ENCODE assay signal across 21 cellular contexts in the genomic region with DNA sequence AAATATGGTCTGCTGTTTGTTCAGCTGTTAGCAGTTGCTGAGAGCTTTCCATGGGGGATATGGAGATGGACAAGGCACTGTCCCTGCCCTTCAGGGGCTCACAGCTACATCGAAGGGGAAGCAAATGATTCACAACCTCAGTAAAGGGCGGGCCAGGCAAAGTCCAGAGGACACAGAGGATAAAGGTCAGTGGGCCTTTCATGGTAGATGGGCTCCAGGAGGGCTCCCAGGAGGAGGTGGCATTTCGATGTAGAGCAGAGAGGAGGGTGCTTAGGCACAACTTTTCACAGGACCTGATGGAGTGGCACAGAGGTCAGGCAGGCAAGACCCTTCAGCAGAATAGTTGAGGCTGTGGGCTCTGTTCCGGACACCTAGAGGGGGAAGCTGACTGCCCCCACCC. TPM values are rescaled to one million over a fixed set of nuclear protein-coding genes. Genes with fewer than 3 reads are reported as not detected.
DNase-seq lines count a peak whose midpoint lies in the region; ATAC-seq, FAIRE-seq and TF ChIP-seq lines count a peak whose summit lies in the region.
"Had no signal": no experiment of that assay in that cellular context is flagged by ENCODE, and none has a peak within 500 bp of the region (broad histone marks: within the 10 kb centered on the region; RNA-seq: fewer than 3 reads in every experiment).

No MANE protein-coding gene starts in this region.

- H3K9me3 ChIP-seq in A549 (no peaks in the 10 kb centered on the region), H9 (ENCODE audit: control insufficient read depth, low read depth, low read length) (no peaks in the 10 kb centered on the region), H1 (ENCODE audit: insufficient read depth in 2 of 2, low read depth in 1 of 2, low read length in 1 of 2) (no peaks in the 10 kb centered on the region), osteoblast (ENCODE audit: low read depth, low read length) (no peaks in the 10 kb centered on the region), MM.1S (replicated peaks; ENCODE audit: insufficient read depth, low read length) (no peaks in the 10 kb centered on the region)
- H3K9me3 ChIP-seq: Caco-2 had no signal

- no peaks in the 10 kb centered on the region for H3K36me3 ChIP-seq in H1 (ENCODE audit: control insufficient read depth in 2 of 4, insufficient read depth in 4 of 4, low read length in 3 of 4)
- no peaks in the 10 kb centered on the region for H3K36me3 ChIP-seq in osteoblast (ENCODE audit: insufficient read depth, low read length)
- H3K36me3 ChIP-seq in MM.1S (replicated peaks; ENCODE audit: insufficient read depth, low read length), result no peaks in the 10 kb centered on the region

- H3K56ac ChIP-seq in H9 (ENCODE audit: insufficient read length, low read depth, low read length) (no peak overlapping the region), H1 (replicated peaks; ENCODE audit: insufficient read length, low read depth, low read length) (no peak overlapping the region)

- H4K20me1 ChIP-seq in H9 (ENCODE audit: control insufficient read depth, insufficient read depth, insufficient read length), result no peaks in the 10 kb centered on the region
- H4K20me1 ChIP-seq in H1 (replicated peaks in 1 of 2; ENCODE audit: control insufficient read depth in 1 of 2, insufficient read depth in 2 of 2, low read length in 2 of 2), result no peaks in the 10 kb centered on the region
- H4K20me1 ChIP-seq in osteoblast (ENCODE audit: insufficient read depth, low read length), result no peaks in the 10 kb centered on the region
- no peaks in the 10 kb centered on the region for H4K20me1 ChIP-seq in MM.1S (ENCODE audit: insufficient read depth, low read length)

- H2AK5ac ChIP-seq in H9 (ENCODE audit: insufficient read length, low read length) (no peak overlapping the region), H1 (ENCODE audit: low read depth, low read length) (no peak overlapping the region)

- ATAC-seq in A549 (no peak), HG03521 (IDR thresholded peaks at IDR 0.05; ENCODE audit: unreplicated experiment) (no peak)
- ATAC-seq: HCT116 had no signal

- H3K9ac ChIP-seq in H9 (ENCODE audit: extremely low read depth, insufficient read length, low read length), result no peak overlapping the region
- no peak overlapping the region for H3K9ac ChIP-seq in H1 (replicated peaks in 1 of 4; ENCODE audit: extremely low read depth in 1 of 4, low read depth in 3 of 4, low read length in 3 of 4)
- H3K9ac ChIP-seq in MM.1S (ENCODE audit: low read length), result no peak overlapping the region
- H3K9ac ChIP-seq: GM23248 had no signal

- H3K14ac ChIP-seq in H9 (ENCODE audit: insufficient read depth, low read length) (no peak overlapping the region), H1 (ENCODE audit: insufficient read length) (no peak overlapping the region)

- no peak for TF ChIP-seq POLR2A in A549 (IDR thresholded peaks at IDR 0.05; ENCODE audit: low read length)
- no peak for TF ChIP-seq POLR2A in H1 (IDR thresholded peaks at IDR 0.05; ENCODE audit: control extremely low read depth in 1 of 2, low read depth in 2 of 2, low read length in 2 of 2)

- H3K4me3 Mint-ChIP-seq in H9, result no peak overlapping the region; a peak in 1 of 5 replicates
- H3K4me3 Mint-ChIP-seq: CD4-positive, alpha-beta T cell; HFFc6 had no signal

- no peak overlapping the region for H3K23ac ChIP-seq in H9 (ENCODE audit: insufficient read length, low read depth, low read length)
- no peak overlapping the region for H3K23ac ChIP-seq in H1 (ENCODE audit: insufficient read length)

- H3K4me3 ChIP-seq in A549 (no peak overlapping the region), H1 (ENCODE audit: extremely low read depth in 1 of 4, insufficient read depth in 2 of 4, low read depth in 3 of 4, low read length in 4 of 4) (no peak overlapping the region), osteoblast (ENCODE audit: insufficient read depth, low read length) (no peak overlapping the region), MM.1S (ENCODE audit: low read length) (no peak overlapping the region)
- H3K4me3 ChIP-seq: GM23248 had no signal

- H2BK20ac ChIP-seq in H9 (ENCODE audit: low read depth, low read length, poor library complexity, severe bottlenecking) (no peak overlapping the region), H1 (ENCODE audit: low read length) (no peak overlapping the region)

- no peaks in the 10 kb centered on the region for H3K9me2 ChIP-seq in MM.1S (replicated peaks; ENCODE audit: insufficient read depth, low read length)

- H3K27me3 Mint-ChIP-seq in H9 (ENCODE audit: low read depth), result peaks cover 1% of the 10 kb centered on the region

- H4K5ac ChIP-seq in H9 (ENCODE audit: insufficient read length, low read depth, low read length) (no peak overlapping the region), H1 (ENCODE audit: insufficient read length, low read depth, low read length) (no peak overlapping the region)

- FAIRE-seq in A549 (lab: Jason Lieb, UNC) (no peak), H1 (lab: Jason Lieb, UNC) (no peak), urothelium cell line (lab: Jason Lieb, UNC) (no peak)
- FAIRE-seq: A204.1, D721Med, G401.6, GM12892, GM18507, H54 had no signal

- H3K4ac ChIP-seq in H9 (ENCODE audit: low read depth, low read length) (no peak overlapping the region), H1 (replicated peaks; ENCODE audit: insufficient read length, low read depth, low read length) (no peak overlapping the region)

- H3K27me3 ChIP-seq in H9 (ENCODE audit: insufficient read depth, low read length), result no peaks in the 10 kb centered on the region
- H3K27me3 ChIP-seq in H1 (replicated peaks in 1 of 4; ENCODE audit: control insufficient read depth in 3 of 4, extremely low read depth in 1 of 4, insufficient read depth in 3 of 4, low read length in 3 of 4), result peaks cover 0 to 3% (median 1%) of the 10 kb centered on the region in 4 experiments; a peak in 4 of 7 replicates
- H3K27me3 ChIP-seq in osteoblast (ENCODE audit: insufficient read depth, low read length), result peaks cover 16% of the 10 kb centered on the region
- H3K27me3 ChIP-seq in MM.1S (replicated peaks; ENCODE audit: insufficient read depth, low read length), result peaks cover 89% of the 10 kb centered on the region

- H3K4me1 ChIP-seq in A549, result no peaks in the 10 kb centered on the region
- peaks cover 3% of the 10 kb centered on the region; the same call in 1 of the 2 replicates for H3K4me1 ChIP-seq in H9 (ENCODE audit: insufficient read depth, low read length)
- peaks cover 2 to 15% (median 10%) of the 10 kb centered on the region in 4 experiments for H3K4me1 ChIP-seq in H1 (replicated peaks in 1 of 4; ENCODE audit: control insufficient read depth in 3 of 4, insufficient read depth in 4 of 4, low read length in 3 of 4)
- no peaks in the 10 kb centered on the region for H3K4me1 ChIP-seq in osteoblast (ENCODE audit: insufficient read depth, low read length)
- no peaks in the 10 kb centered on the region for H3K4me1 ChIP-seq in MM.1S (ENCODE audit: low read length)

- WGBS in A549 (ENCODE audit: missing lambda C conversion rate), result 46% methylated on average over 3 of the region's 4 CpGs
- no CpG with 5 or more reads among the region's 4 CpGs for WGBS in H9 (ENCODE audit: extremely low coverage, insufficient read length, low lambda C conversion rate)
- 82% methylated on average over 4 of the region's 4 CpGs; no CpG with 5 or more reads in 1 of the 2 experiments for WGBS in H1 (ENCODE audit: extremely low coverage in 1 of 2, insufficient coverage in 1 of 2, insufficient read length in 1 of 2, insufficient replicate concordance in 2 of 2, low coverage in 1 of 2, low lambda C conversion rate in 2 of 2, missing lambda C conversion rate in 1 of 2), 2 experiments

- H3K18ac ChIP-seq in H9 (ENCODE audit: insufficient read length, low read depth, low read length) (no peak overlapping the region), H1 (ENCODE audit: extremely low read depth, low read length) (peak overlapping the region; percentile 4; the same call in 1 of the 2 replicates)

- no peaks in the 10 kb centered on the region for H3F3A ChIP-seq in MM.1S (ENCODE audit: insufficient read depth, low read length)

- no peaks in the 10 kb centered on the region for H3K36me3 Mint-ChIP-seq in H9 (ENCODE audit: insufficient read depth in 1 of 3, low read depth in 3 of 3)

- H2AFZ ChIP-seq in H9 (ENCODE audit: low read length) (no peak overlapping the region), H1 (ENCODE audit: low read length) (no peak overlapping the region), osteoblast (ENCODE audit: low read length) (no peak overlapping the region), MM.1S (ENCODE audit: low read length) (no peak overlapping the region)
- H2AFZ ChIP-seq: GM23248 had no signal

- H2BK5ac ChIP-seq in H9 (ENCODE audit: insufficient read length, low read length), result no peak overlapping the region
- H2BK5ac ChIP-seq in H1 (ENCODE audit: low read depth, low read length), result no peak overlapping the region

- H3K4me2 ChIP-seq in A549 (no peak overlapping the region), H9 (ENCODE audit: insufficient read depth, insufficient read length, low read length) (no peak overlapping the region), H1 (ENCODE audit: insufficient read depth in 1 of 2, low read depth in 2 of 2, low read length in 2 of 2) (no peak overlapping the region), osteoblast (ENCODE audit: insufficient read depth, low read length) (no peak overlapping the region), MM.1S (ENCODE audit: low read depth, low read length) (no peak overlapping the region)

- H2BK15ac ChIP-seq in H9 (ENCODE audit: low read depth, low read length) (no peak overlapping the region), H1 (ENCODE audit: low read length) (no peak overlapping the region)

- H3K79me1 ChIP-seq in H9 (ENCODE audit: insufficient read depth, low read depth, low read length, poor library complexity, severe bottlenecking), result no peaks in the 10 kb centered on the region
- no peaks in the 10 kb centered on the region for H3K79me1 ChIP-seq in H1 (ENCODE audit: low read depth, low read length)

- CTCF ChIA-PET in A549 (lab: Yijun Ruan, JAX) (interaction anchor here (1.4 to 2.1 kb wide), 4 partner anchors 15 to 236 kb away, joined by 4 to 6 read pairs (median 4); no protein-coding TSS in a partner anchor), H1 (lab: Charles Lee; ENCODE audit: partially characterized antibody) (interaction anchor here (0.7 to 5.8 kb wide), 15 partner anchors 8 to 313 kb away, joined by 3 to 49 read pairs (median 3); no protein-coding TSS in a partner anchor)

- TF ChIP-seq EP300 in A549 (IDR thresholded peaks at IDR 0.05) (no peak), H1 (IDR thresholded peaks at IDR 0.05; ENCODE audit: borderline replicate concordance in 1 of 2, low read depth in 2 of 2, low read length in 2 of 2) (no peak)

- H3T11ph ChIP-seq in H9 (ENCODE audit: low read length), result no peak overlapping the region

- H3K23me2 ChIP-seq in H9 (ENCODE audit: insufficient read length, low read depth, low read length, poor library complexity, severe bottlenecking), result no peaks in the 10 kb centered on the region
- no peaks in the 10 kb centered on the region; the same call in 1 of the 2 replicates for H3K23me2 ChIP-seq in H1 (ENCODE audit: low read depth, low read length)

- H3K9me3 Mint-ChIP-seq in H9, result no peaks in the 10 kb centered on the region; a peak in 1 of 5 replicates
- H3K9me3 Mint-ChIP-seq: CD4-positive, alpha-beta T cell; HFFc6 had no signal

- no peak for DNase-seq in A549 (ENCODE audit: low read depth in 1 of 2, low spot score in 1 of 2)
- DNase-seq in H9, result no peak
- no peak for DNase-seq in H1 (ENCODE audit: low read depth in 1 of 2, low spot score in 2 of 2)
- peak; percentile 8 for DNase-seq in osteoblast (ENCODE audit: insufficient read length, low spot score, missing footprints)
- DNase-seq in MM.1S, result no peak
- no peak for DNase-seq in urothelium cell line (ENCODE audit: low spot score)
- DNase-seq: AML-193; Caco-2; CD4-positive, alpha-beta T cell; GM23248; HFFc6 had no signal

- POLR2A ChIA-PET in A549 (lab: Yijun Ruan, JAX) (no interaction called here), H1 (lab: Charles Lee; ENCODE audit: partially characterized antibody) (no interaction called here)

- H3K4me1 Mint-ChIP-seq in H9, result peaks cover 51 to 70% of the 10 kb centered on the region in 2 experiments

- H3K79me2 ChIP-seq in H9 (ENCODE audit: insufficient read depth, low read length) (no peaks in the 10 kb centered on the region), H1 (ENCODE audit: control insufficient read depth in 1 of 2, insufficient read depth in 2 of 2, low read length in 2 of 2) (no peaks in the 10 kb centered on the region), osteoblast (ENCODE audit: insufficient read depth, low read length) (no peaks in the 10 kb centered on the region), MM.1S (ENCODE audit: low read length) (no peaks in the 10 kb centered on the region)

- H4K8ac ChIP-seq in H9 (replicated peaks; ENCODE audit: insufficient read length, low read depth, low read length) (no peak overlapping the region), H1 (ENCODE audit: extremely low read depth, insufficient read depth, low read length) (no peak overlapping the region)

- TF ChIP-seq RAD21 in A549 (conservative IDR thresholded peaks at IDR 0.05 in 1 of 2, IDR thresholded peaks at IDR 0.05 in 1 of 2) (no peak), H1 (IDR thresholded peaks at IDR 0.05 in 1 of 2, conservative IDR thresholded peaks at IDR 0.05 in 1 of 2; ENCODE audit: low read depth in 2 of 2, low read length in 2 of 2) (no peak)

- H2BK12ac ChIP-seq in H9 (ENCODE audit: insufficient read length, low read depth, low read length) (no peak overlapping the region), H1 (ENCODE audit: low read depth, low read length) (no peak overlapping the region)

- H4K91ac ChIP-seq in H9 (ENCODE audit: insufficient read length, low read depth, low read length) (no peak overlapping the region), H1 (replicated peaks; ENCODE audit: insufficient read length, low read length) (no peak overlapping the region)

- H3K27ac ChIP-seq in A549 (no peak overlapping the region), H9 (ENCODE audit: insufficient read length, low read depth, low read length) (no peak overlapping the region), H1 (ENCODE audit: low read depth, low read length) (no peak overlapping the region), osteoblast (ENCODE audit: low read depth, low read length) (no peak overlapping the region), MM.1S (ENCODE audit: low read length) (no peak overlapping the region)
- H3K27ac ChIP-seq: C4-2B, GM23248 had no signal

- no peak for TF ChIP-seq CTCF in A549 (IDR thresholded peaks at IDR 0.05)
- no peak for TF ChIP-seq CTCF in H9 (conservative IDR thresholded peaks at IDR 0.05)
- no peak for TF ChIP-seq CTCF in H1 (IDR thresholded peaks at IDR 0.05; ENCODE audit: control extremely low read depth in 1 of 3, insufficient read depth in 1 of 3, low read depth in 1 of 3, low read length in 3 of 3)
- TF ChIP-seq CTCF in osteoblast (IDR thresholded peaks at IDR 0.05; ENCODE audit: extremely low read depth, low read depth, low read length), result no peak
- no peak for TF ChIP-seq CTCF in MM.1S (IDR thresholded peaks at IDR 0.05; ENCODE audit: low read length)

- H3K27ac Mint-ChIP-seq in H9, result peak overlapping the region in 2 of 3 experiments; percentile 18 to 21; a peak in 2 of 7 replicates
- H3K27ac Mint-ChIP-seq: CD4-positive, alpha-beta T cell; HFFc6 had no signal

- no peak overlapping the region for H2BK120ac ChIP-seq in H9 (ENCODE audit: low read depth, low read length, poor library complexity, severe bottlenecking)
- no peak overlapping the region for H2BK120ac ChIP-seq in H1 (replicated peaks; ENCODE audit: low read depth, low read length)

RNA-seq across cellular contexts. Expression of a gene that starts 15.2 kb away (rescaled TPM):
- polyA plus RNA-seq in A549 (2011; rRNA removed) (not detected in 2 replicates), A549 (2017; fragmentation: RNase III; extraction: RNeasy Plus Mini Kit Qiagen cat#74134 plus additional on column Dnase treatment) (not detected in 3 replicates), H1 (2011; rRNA removed) (0.31 TPM in 1 of 2 replicates, not detected in the other)
- polyA plus RNA-seq in A549 (2012; cell fraction: cytosol; rRNA removed), result not detected in 2 replicates
- polyA plus RNA-seq in A549 (2012; cell fraction: nucleus; rRNA removed), result not detected in 2 replicates
- polyA minus RNA-seq in A549 (2011; rRNA and poly(A)+ RNA removed), result not detected in 2 replicates
- total RNA-seq in H9 (2021) (not detected in 2 replicates), osteoblast (not detected in 2 replicates)
- total RNA-seq in H1 (2021; fragmentation: NEBNext Ultra II Directional; extraction: Animal tissue kit (Norgen Biotek cat#: 25700)), result not detected in 2 replicates
- polyA plus RNA-seq in H1 (2011; cell fraction: cytosol; rRNA removed), result not detected
- polyA plus RNA-seq in H1 (2011; cell fraction: nucleus; rRNA removed), result not detected
- not detected in 4 replicates for polyA plus RNA-seq in H1 (2012, experiment 1 of 2)
- not detected for polyA plus RNA-seq in H1 (2012, experiment 2 of 2)
- not detected for polyA plus RNA-seq in H1 (2013, experiment 1 of 2)
- polyA plus RNA-seq in H1 (2013, experiment 2 of 2), result not detected
- polyA minus RNA-seq in H1 (2011; rRNA and poly(A)+ RNA removed), result not detected in 2 replicates
- polyA minus RNA-seq in H1 (2011; cell fraction: cytosol; rRNA and poly(A)+ RNA removed), result not detected
- not detected for polyA minus RNA-seq in H1 (2011; cell fraction: nucleus; rRNA and poly(A)+ RNA removed)
- total RNA-seq: Caco-2; CD4-positive, alpha-beta T cell; GM23248; HFFc6 had no signal
- polyA plus RNA-seq: BJ, GM23248 had no signal

RNA-seq across cellular contexts. Expression of a gene that starts 30.1 kb away (rescaled TPM):
- 43.2 and 53.0 TPM in 2 replicates for polyA plus RNA-seq in A549 (2011; rRNA removed)
- polyA plus RNA-seq in A549 (2012; cell fraction: cytosol; rRNA removed), result 32.8 and 35.7 TPM in 2 replicates
- 64.8 and 72.6 TPM in 2 replicates for polyA plus RNA-seq in A549 (2012; cell fraction: nucleus; rRNA removed)
- polyA plus RNA-seq in A549 (2017; fragmentation: RNase III; extraction: RNeasy Plus Mini Kit Qiagen cat#74134 plus additional on column Dnase treatment), result 44.1 to 48.8 TPM (median 48.3 TPM) in 3 replicates
- polyA minus RNA-seq in A549 (2011; rRNA and poly(A)+ RNA removed), result 40.6 and 49.4 TPM in 2 replicates
- total RNA-seq in H9 (2021), result 82.0 and 91.8 TPM in 2 replicates
- 54.1 and 57.3 TPM in 2 replicates for total RNA-seq in H1 (2021; fragmentation: NEBNext Ultra II Directional; extraction: Animal tissue kit (Norgen Biotek cat#: 25700))
- 32.7 and 54.9 TPM in 2 replicates for polyA plus RNA-seq in H1 (2011; rRNA removed)
- polyA plus RNA-seq in H1 (2011; cell fraction: cytosol; rRNA removed), result 58.9 TPM
- polyA plus RNA-seq in H1 (2011; cell fraction: nucleus; rRNA removed), result 127 TPM
- polyA plus RNA-seq in H1 (2012, experiment 1 of 2), result 58.7 to 71.6 TPM (median 62.9 TPM) in 4 replicates
- polyA plus RNA-seq in H1 (2012, experiment 2 of 2), result 48.3 TPM
- polyA plus RNA-seq in H1 (2013, experiment 1 of 2), result 44.0 TPM
- polyA plus RNA-seq in H1 (2013, experiment 2 of 2), result 48.2 TPM
- 47.6 and 60.5 TPM in 2 replicates for polyA minus RNA-seq in H1 (2011; rRNA and poly(A)+ RNA removed)
- 36.8 TPM for polyA minus RNA-seq in H1 (2011; cell fraction: cytosol; rRNA and poly(A)+ RNA removed)
- 82.4 TPM for polyA minus RNA-seq in H1 (2011; cell fraction: nucleus; rRNA and poly(A)+ RNA removed)
- total RNA-seq in osteoblast, result 47.4 and 49.2 TPM in 2 replicates
